1 cellular context compared by ENCODE assay signal in genomic region chr2:172440795-172441194, GRCh38.
TF ChIP-seq lines count a peak whose summit lies in the region.

No MANE protein-coding gene starts in this region.

TF ChIP-seq in SK-N-SH, 30 proteins besides CTCF, POLR2A, EP300 and RAD21 (continued from another document):
- TF ChIP-seq ZBTB33 (IDR thresholded peaks at IDR 0.05; ENCODE audit: borderline replicate concordance, low read depth) = no peak
- TF ChIP-seq MEF2A (IDR thresholded peaks at IDR 0.05; ENCODE audit: borderline replicate concordance, low read depth) = no peak
- no peak for TF ChIP-seq USF2 (IDR thresholded peaks at IDR 0.05; ENCODE audit: borderline replicate concordance, low read depth, low read length)
- TF ChIP-seq CHD2 (IDR thresholded peaks at IDR 0.05; ENCODE audit: low read length, partially characterized antibody) = no peak
- TF ChIP-seq RCOR1 (IDR thresholded peaks at IDR 0.05; ENCODE audit: low read length) = no peak
- no peak for TF ChIP-seq MAX (IDR thresholded peaks at IDR 0.05; ENCODE audit: low read depth)
- no peak for TF ChIP-seq TAF1 (IDR thresholded peaks at IDR 0.05; ENCODE audit: borderline replicate concordance, low read depth, low read length)
- TF ChIP-seq YY1 (IDR thresholded peaks at IDR 0.05; ENCODE audit: low read depth) = no peak
- TF ChIP-seq, protein P1, sequence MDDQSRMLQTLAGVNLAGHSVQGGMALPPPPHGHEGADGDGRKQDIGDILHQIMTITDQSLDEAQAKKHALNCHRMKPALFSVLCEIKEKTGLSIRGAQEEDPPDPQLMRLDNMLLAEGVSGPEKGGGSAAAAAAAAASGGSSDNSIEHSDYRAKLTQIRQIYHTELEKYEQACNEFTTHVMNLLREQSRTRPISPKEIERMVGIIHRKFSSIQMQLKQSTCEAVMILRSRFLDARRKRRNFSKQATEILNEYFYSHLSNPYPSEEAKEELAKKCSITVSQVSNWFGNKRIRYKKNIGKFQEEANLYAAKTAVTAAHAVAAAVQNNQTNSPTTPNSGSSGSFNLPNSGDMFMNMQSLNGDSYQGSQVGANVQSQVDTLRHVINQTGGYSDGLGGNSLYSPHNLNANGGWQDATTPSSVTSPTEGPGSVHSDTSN (IDR thresholded peaks at IDR 0.05) = no peak
